Comparison of ENCODE assay signal across 16 cellular contexts in genomic region chr10:74032900-74033655, GRCh38. TPM values are rescaled to one million over a fixed set of nuclear protein-coding genes. Genes with fewer than 3 reads are reported as not detected.
DNase-seq lines count a peak whose midpoint lies in the region; ATAC-seq, FAIRE-seq and TF ChIP-seq lines count a peak whose summit lies in the region.
"Had no signal": no experiment of that assay in that cellular context is flagged by ENCODE, and none has a peak within 500 bp of the region (broad histone marks: within the 10 kb centered on the region; RNA-seq: fewer than 3 reads in every experiment).

No MANE protein-coding gene starts in this region.

- no peak overlapping the region for H3K4me3 Mint-ChIP-seq in type B pancreatic cell
- H3K4me3 Mint-ChIP-seq: activated naive CD8-positive, alpha-beta T cell treated with anti-CD3 and anti-CD28 coated beads, Interleukin-2, amount 50 U/mL, for 24 hours had no signal

- peaks cover 29% of the 10 kb centered on the region for H3K4me1 Mint-ChIP-seq in type B pancreatic cell (ENCODE audit: unreplicated experiment)

- H3K36me3 ChIP-seq in cardiac muscle cell (peaks cover 6% of the 10 kb centered on the region), RWPE2 (ENCODE audit: low read depth) (peaks cover 21% of the 10 kb centered on the region), keratinocyte (ENCODE audit: control insufficient read depth in 2 of 2, extremely low read depth in 1 of 2, insufficient read depth in 2 of 2, low read length in 2 of 2) (peaks cover 6 to 9% of the 10 kb centered on the region in 2 experiments)
- H3K36me3 ChIP-seq: prostate gland, WERI-Rb-1 had no signal

- no peaks in the 10 kb centered on the region for H3K9me1 ChIP-seq in keratinocyte (ENCODE audit: control insufficient read depth, extremely low read depth, insufficient read depth, low read length)

- no peak overlapping the region for H3K9ac ChIP-seq in keratinocyte (ENCODE audit: control insufficient read depth, extremely low read depth, insufficient read depth, low read length)
- H3K9ac ChIP-seq: SK-N-SH had no signal

- H4K20me1 ChIP-seq in keratinocyte (ENCODE audit: control insufficient read depth, extremely low read depth, insufficient read depth, low read length), result no peaks in the 10 kb centered on the region

- H3K4me1 ChIP-seq in cardiac muscle cell (ENCODE audit: low read depth) (peaks cover 12% of the 10 kb centered on the region), RWPE2 (ENCODE audit: insufficient read depth, poor library complexity, severe bottlenecking) (no peaks in the 10 kb centered on the region), keratinocyte (ENCODE audit: control insufficient read depth, extremely low read depth, insufficient read depth, low read length) (peaks cover 12% of the 10 kb centered on the region)
- H3K4me1 ChIP-seq: prostate gland had no signal

- TF ChIP-seq CTCF in cardiac muscle cell (IDR thresholded peaks at IDR 0.05; ENCODE audit: low read depth, low read length) (no peak), RWPE2 (IDR thresholded peaks at IDR 0.05; ENCODE audit: poor library complexity, severe bottlenecking) (no peak), keratinocyte (optimal IDR thresholded peaks at IDR 0.05 in 1 of 3, IDR thresholded peaks at IDR 0.05 in 1 of 3, conservative IDR thresholded peaks at IDR 0.05 in 1 of 3; ENCODE audit: extremely low read depth in 1 of 3, insufficient read depth in 2 of 3, low read length in 3 of 3) (no peak), type B pancreatic cell (conservative IDR thresholded peaks at IDR 0.05) (no peak)

- H3K79me2 ChIP-seq in keratinocyte (ENCODE audit: control insufficient read depth, insufficient read depth, low read length), result peaks cover 52% of the 10 kb centered on the region

- H3K27me3 ChIP-seq in cardiac muscle cell, result no peaks in the 10 kb centered on the region
- no peaks in the 10 kb centered on the region for H3K27me3 ChIP-seq in RWPE2 (ENCODE audit: insufficient read depth, poor library complexity, severe bottlenecking)
- no peaks in the 10 kb centered on the region for H3K27me3 ChIP-seq in keratinocyte (ENCODE audit: control insufficient read depth, extremely low read depth, insufficient read depth, low read length)

- H3K36me3 Mint-ChIP-seq in type B pancreatic cell, result peaks cover 16% of the 10 kb centered on the region

- no peak for FAIRE-seq in keratinocyte (lab: Jason Lieb, UNC)

- H3K27ac ChIP-seq in cardiac muscle cell (peak overlapping the region; percentile 71), RWPE2 (ENCODE audit: poor library complexity, severe bottlenecking) (no peak overlapping the region), keratinocyte (ENCODE audit: control insufficient read depth, insufficient read depth, low read length) (peak overlapping the region; percentile 48)
- H3K27ac ChIP-seq: coronary artery, prostate gland, WERI-Rb-1 had no signal

- ATAC-seq in Right ventricle myocardium inferior, result no peak
- ATAC-seq in RWPE2 (ENCODE audit: low read depth), result peak; percentile 76
- ATAC-seq: activated naive CD8-positive, alpha-beta T cell treated with anti-CD3 and anti-CD28 coated beads, Interleukin-2, amount 50 U/mL, for 24 hours had no signal

- dilution Hi-C loops in keratinocyte (cut with MboI; ENCODE audit: extremely low pct_ligation_motif_present, low sequenced_read_pairs), result no loop called here

- H3K4me2 ChIP-seq in keratinocyte (ENCODE audit: control insufficient read depth, extremely low read depth, insufficient read depth, low read depth, low read length), result no peak overlapping the region
- H3K4me2 ChIP-seq: SK-N-SH had no signal

- peak overlapping the region; percentile 65 for H3K27ac Mint-ChIP-seq in type B pancreatic cell
- H3K27ac Mint-ChIP-seq: activated naive CD8-positive, alpha-beta T cell treated with anti-CD3 and anti-CD28 coated beads, Interleukin-2, amount 50 U/mL, for 24 hours had no signal

- no peak overlapping the region for H3K4me3 ChIP-seq in cardiac muscle cell
- H3K4me3 ChIP-seq in RWPE2 (ENCODE audit: severe bottlenecking), result no peak overlapping the region
- H3K4me3 ChIP-seq in keratinocyte (ENCODE audit: control insufficient read depth in 2 of 3, extremely low read depth in 1 of 3, insufficient read depth in 2 of 3, low read depth in 1 of 3, low read length in 3 of 3), result no peak overlapping the region
- H3K4me3 ChIP-seq: coronary artery, prostate gland had no signal

- H2AFZ ChIP-seq in keratinocyte (ENCODE audit: control insufficient read depth, low read length), result no peak overlapping the region

- H3K9me3 Mint-ChIP-seq in type B pancreatic cell, result no peaks in the 10 kb centered on the region
- H3K9me3 Mint-ChIP-seq: activated naive CD8-positive, alpha-beta T cell treated with anti-CD3 and anti-CD28 coated beads, Interleukin-2, amount 50 U/mL, for 24 hours had no signal

- H3K9me3 ChIP-seq in cardiac muscle cell (ENCODE audit: low read depth) (no peaks in the 10 kb centered on the region), RWPE2 (ENCODE audit: severe bottlenecking) (no peaks in the 10 kb centered on the region), keratinocyte (ENCODE audit: control insufficient read depth, low read depth, low read length) (no peaks in the 10 kb centered on the region)
- H3K9me3 ChIP-seq: prostate gland, SK-N-SH had no signal

- DNase-seq in cardiac muscle cell (ENCODE audit: low read depth in 1 of 2, low spot score in 1 of 2) (no peak), Right ventricle myocardium inferior (ENCODE audit: missing footprints) (no peak), RWPE2 (ENCODE audit: low spot score) (no peak), keratinocyte (ENCODE audit: low read depth, low spot score) (no peak), type B pancreatic cell (ENCODE audit: extremely low spot score, unreplicated experiment) (no peak), NCI-H345 treated with DMSO at 0.1 percent for 48 hours (lab: John Stamatoyannopoulos, UW; ENCODE audit: unreplicated experiment) (no peak), NCI-H146 (lab: John Stamatoyannopoulos, UW) (no peak), activated gamma-delta T cell treated with Interleukin-2 at 50 U/mL for 16 hours (no peak)
- DNase-seq: activated CD8-positive, alpha-beta memory T cell treated with anti-CD3 and anti-CD28 coated beads, Interleukin-2, amount 50 U/mL, for 4 hours; activated naive CD8-positive, alpha-beta T cell treated with anti-CD3 and anti-CD28 coated beads, Interleukin-2, amount 50 U/mL, for 24 hours; midbrain; NCI-H1436; SK-N-SH had no signal

- no peaks in the 10 kb centered on the region for H3K27me3 Mint-ChIP-seq in type B pancreatic cell
- H3K27me3 Mint-ChIP-seq: activated naive CD8-positive, alpha-beta T cell treated with anti-CD3 and anti-CD28 coated beads, Interleukin-2, amount 50 U/mL, for 24 hours had no signal

- intact Hi-C loops in Right ventricle myocardium inferior (cut with DNase I), result no loop called here

RNA-seq across cellular contexts. Expression of gene VCL, which starts 35.2 kb away (rescaled TPM):
- 130 and 167 TPM in 2 replicates for total RNA-seq in cardiac muscle cell
- 118 and 162 TPM in 2 replicates for polyA plus RNA-seq in cardiac muscle cell
- 237 TPM for total RNA-seq in Right ventricle myocardium inferior
- 92.1 to 106 TPM (median 102 TPM) in 3 replicates for polyA plus RNA-seq in keratinocyte
- polyA plus RNA-seq in keratinocyte (2011; ENCODE audit: low read depth), result 27.2 TPM
- 31.6 and 47.9 TPM in 2 replicates for polyA plus RNA-seq in keratinocyte (2011; cell fraction: cytosol; rRNA removed)
- polyA plus RNA-seq in keratinocyte (2011; cell fraction: nucleus; rRNA removed), result 238 and 259 TPM in 2 replicates
- polyA plus RNA-seq in keratinocyte (2012; ENCODE audit: low replicate concordance), result 19.1 and 101 TPM in 2 replicates
- polyA minus RNA-seq in keratinocyte, result 77.4 to 161 TPM (median 129 TPM) in 3 replicates
- polyA minus RNA-seq in keratinocyte (2011; cell fraction: cytosol; rRNA and poly(A)+ RNA removed), result 78.3 TPM
- polyA minus RNA-seq in keratinocyte (2011; cell fraction: nucleus; rRNA and poly(A)+ RNA removed), result 257 and 336 TPM in 2 replicates
- total RNA-seq in type B pancreatic cell (ENCODE audit: low replicate concordance), result 110 and 125 TPM in 2 replicates
